Comparison of ENCODE assay signal across 22 cellular contexts in the genomic region with DNA sequence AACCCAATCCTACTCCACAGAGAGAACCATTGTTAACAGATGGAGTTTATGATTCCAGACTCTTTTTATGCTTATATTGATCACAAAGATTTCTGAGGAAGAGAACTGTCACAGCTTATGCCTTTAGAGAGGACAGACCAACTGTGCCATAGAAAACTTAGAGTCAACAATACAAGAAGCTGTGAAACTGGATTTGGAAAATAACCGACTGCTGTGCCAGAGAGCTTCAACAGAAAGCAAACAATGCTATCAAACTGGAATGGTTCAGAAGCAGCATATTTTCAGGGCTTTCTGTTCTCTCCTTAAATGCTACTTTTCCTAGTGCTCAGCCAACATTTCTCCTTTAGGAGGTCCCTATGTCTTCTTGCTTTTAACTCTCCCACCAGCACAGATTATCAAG.
"Had no signal": no experiment of that assay in that cellular context is flagged by ENCODE, and none has a peak within 500 bp of the region (broad histone marks: within the 10 kb centered on the region; RNA-seq: fewer than 3 reads in every experiment).

No MANE protein-coding gene starts in this region.

- H3K27ac ChIP-seq: coronary artery, epithelial cell of prostate, heart left ventricle, spleen, thoracic aorta had no signal

- H3K4me3 Mint-ChIP-seq: activated naive CD8-positive, alpha-beta T cell treated with anti-CD3 and anti-CD28 coated beads for 36 hours; nephron progenitor cell; T-cell had no signal

- ATAC-seq: heart left ventricle, left cardiac atrium, mucosa of descending colon, T-cell had no signal

- H3K4me3 ChIP-seq: coronary artery, heart left ventricle, mucosa of descending colon, spleen, thoracic aorta had no signal

- H3K27me3 ChIP-seq: heart left ventricle, spleen had no signal

- H3K27me3 Mint-ChIP-seq: activated naive CD8-positive, alpha-beta T cell treated with anti-CD3 and anti-CD28 coated beads for 36 hours; T-cell had no signal

- H3K9me3 Mint-ChIP-seq: T-cell had no signal

- H3K4me1 Mint-ChIP-seq: nephron progenitor cell had no signal

- H3K9me3 ChIP-seq: heart left ventricle, mucosa of descending colon, spleen, thoracic aorta had no signal

- DNase-seq: activated CD4-positive, alpha-beta T cell treated with anti-CD3 and anti-CD28 coated beads for 1 hour; activated CD4-positive, alpha-beta T cell treated with anti-CD3 and anti-CD28 coated beads, Interleukin-2, amount 50 U/mL, for 4 hours; activated CD8-positive, alpha-beta memory T cell treated with anti-CD3 and anti-CD28 coated beads for 24 hours; activated gamma-delta T cell; activated naive CD8-positive, alpha-beta T cell treated with anti-CD3 and anti-CD28 coated beads for 36 hours; amniotic stem cell; cerebellar nuclear complex; heart left ventricle; islet precursor cell; left cardiac atrium; mesendoderm; mucosa of descending colon; nephron progenitor cell; nucleus accumbens; posterior cingulate gyrus; spleen; stimulated activated CD4-positive, alpha-beta T cell treated with anti-CD3 and anti-CD28 coated beads, Interleukin-4, amount 100 ng/mL, for 1 hour; stimulated activated naive CD4-positive, alpha-beta T cell; T-cell had no signal

- H3K27ac Mint-ChIP-seq: activated naive CD8-positive, alpha-beta T cell treated with anti-CD3 and anti-CD28 coated beads for 36 hours; nephron progenitor cell; T-cell had no signal
